Comparison of ENCODE assay signal across 21 cellular contexts in genomic region chr7:31955641-31956040, GRCh38.
"Had no signal": no experiment of that assay in that cellular context is flagged by ENCODE, and none has a peak within 500 bp of the region (broad histone marks: within the 10 kb centered on the region; RNA-seq: fewer than 3 reads in every experiment).

No MANE protein-coding gene starts in this region.

- H3K4me1 ChIP-seq: parathyroid adenoma, sigmoid colon, spleen, testis had no signal

- H3K27ac ChIP-seq: dorsolateral prefrontal cortex, neutrophil, parathyroid adenoma, sigmoid colon, spleen, testis, tibial artery, upper lobe of left lung had no signal

- DNase-seq: dorsolateral prefrontal cortex; effector CD4-positive, alpha-beta T cell; hypothalamus; immature natural killer cell; islet precursor cell; mesendoderm; midbrain; natural killer cell; sigmoid colon; spleen; stimulated activated CD4-positive, alpha-beta T cell treated with anti-CD3 and anti-CD28 coated beads, Interleukin-4, amount 100 ng/mL, for 4 hours; stimulated activated naive CD8-positive, alpha-beta T cell treated with anti-CD3 and anti-CD28 coated beads, Interleukin-15, Interleukin-2, amounts not matched to agents 100 U/mL and 50 U/mL, for 24 hours; substantia nigra; testis; tibial artery; upper lobe of left lung had no signal

- H3K9me3 ChIP-seq: neutrophil, sigmoid colon, spleen, testis, tibial artery, upper lobe of left lung had no signal

- H2AFZ ChIP-seq: parathyroid adenoma had no signal

- ATAC-seq: natural killer cell; stimulated activated memory B cell treated with anti-CD40 and anti-IgM and Interleukin-4, amounts not matched to agents 10 μg/mL and 1 μg/mL and 100 μg/mL, for 72 hours; stimulated activated naive CD8-positive, alpha-beta T cell treated with anti-CD3 and anti-CD28 coated beads, Interleukin-15, Interleukin-2, amounts not matched to agents 100 U/mL and 50 U/mL, for 24 hours had no signal

- FAIRE-seq: colon, frontal cortex had no signal

- H3K79me2 ChIP-seq: parathyroid adenoma had no signal

- H3K36me3 ChIP-seq: neutrophil, sigmoid colon, spleen, tibial artery, upper lobe of left lung had no signal

- H3K9ac ChIP-seq: parathyroid adenoma had no signal

- H3K27me3 ChIP-seq: dorsolateral prefrontal cortex, neutrophil, sigmoid colon, spleen, testis, tibial artery, upper lobe of left lung had no signal

- H3K4me3 ChIP-seq: dorsolateral prefrontal cortex, sigmoid colon, spleen, testis, tibial artery, upper lobe of left lung had no signal
